21 cellular contexts compared by ENCODE assay signal in the genomic region with DNA sequence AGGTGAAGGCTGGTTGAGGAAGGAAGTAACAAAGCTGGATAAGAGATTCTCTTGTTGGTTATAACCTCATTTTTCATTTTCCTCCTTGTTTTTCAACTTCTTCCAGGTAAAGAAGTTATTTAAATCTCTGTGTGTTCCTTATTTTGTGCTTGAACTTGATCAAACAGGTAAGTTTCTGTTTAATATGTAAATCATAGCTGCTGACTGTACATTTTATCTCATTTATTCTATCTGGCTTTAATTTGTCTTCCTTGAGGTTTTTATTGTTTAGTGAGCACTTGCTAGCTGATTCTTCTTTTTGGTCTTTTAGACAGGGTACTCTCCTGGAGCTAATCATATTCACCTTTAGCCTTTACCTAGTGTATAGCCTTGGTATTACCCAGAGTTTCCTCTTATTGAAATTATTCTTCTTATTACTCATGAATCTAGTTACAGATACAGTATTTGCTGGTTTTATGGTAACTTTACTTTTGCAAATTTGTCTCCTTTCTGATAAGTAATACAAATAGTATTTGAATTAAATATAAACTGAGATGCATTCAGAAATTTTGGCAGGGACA. TPM values are rescaled to one million over a fixed set of nuclear protein-coding genes. Genes with fewer than 3 reads are reported as not detected.
DNase-seq lines count a peak whose midpoint lies in the region; ATAC-seq, FAIRE-seq and TF ChIP-seq lines count a peak whose summit lies in the region.
"Had no signal": no experiment of that assay in that cellular context is flagged by ENCODE, and none has a peak within 500 bp of the region (broad histone marks: within the 10 kb centered on the region; RNA-seq: fewer than 3 reads in every experiment).

No MANE protein-coding gene starts in this region.

- H3K27ac ChIP-seq in PC-3 (ENCODE audit: low read length) (peak overlapping the region; percentile 46), VCaP (peak overlapping the region; percentile 18), keratinocyte (ENCODE audit: control insufficient read depth, insufficient read depth, low read length) (no peak overlapping the region)
- H3K27ac ChIP-seq: BLaER1, C4-2B had no signal

- H4K20me1 ChIP-seq in PC-3 (ENCODE audit: low read length) (no peaks in the 10 kb centered on the region), keratinocyte (ENCODE audit: control insufficient read depth, extremely low read depth, insufficient read depth, low read length) (no peaks in the 10 kb centered on the region)
- H4K20me1 ChIP-seq: BLaER1 had no signal

- H3K4me2 ChIP-seq in PC-3 (ENCODE audit: low read length), result 0 out of 2 replicates have a peak overlapping the region, but pooled peaks have one; percentile 12
- no peak overlapping the region for H3K4me2 ChIP-seq in keratinocyte (ENCODE audit: control insufficient read depth, extremely low read depth, insufficient read depth, low read depth, low read length)
- H3K4me2 ChIP-seq: BLaER1, GM23338 had no signal

- H3K79me2 ChIP-seq in PC-3 (ENCODE audit: low read length) (no peaks in the 10 kb centered on the region), keratinocyte (ENCODE audit: control insufficient read depth, insufficient read depth, low read length) (no peaks in the 10 kb centered on the region)

- H3K4me1 ChIP-seq in PC-3 (ENCODE audit: insufficient read depth, low read length) (peaks cover 37% of the 10 kb centered on the region), keratinocyte (ENCODE audit: control insufficient read depth, extremely low read depth, insufficient read depth, low read length) (peaks cover 12% of the 10 kb centered on the region), BE2C (peaks cover 2% of the 10 kb centered on the region; the same call in 1 of the 2 replicates)
- H3K4me1 ChIP-seq: Caco-2, HAP-1 had no signal

- BruUV-seq in PC-3 (replicated peaks; lab: Mats Ljungman, UMichigan), result no TSS peak

- 0 out of 2 replicates have a peak overlapping the region, but pooled peaks have one; percentile 2 for H3K9ac ChIP-seq in PC-3 (ENCODE audit: low read length)
- no peak overlapping the region for H3K9ac ChIP-seq in keratinocyte (ENCODE audit: control insufficient read depth, extremely low read depth, insufficient read depth, low read length)
- H3K9ac ChIP-seq: BLaER1 had no signal

- FAIRE-seq in H54 (lab: Jason Lieb, UNC) (peak; percentile 23), keratinocyte (lab: Jason Lieb, UNC) (peak; percentile 5)
- FAIRE-seq: GM12878, GM19239 had no signal

- H3K36me3 ChIP-seq in PC-3 (ENCODE audit: low read depth, low read length) (no peaks in the 10 kb centered on the region), keratinocyte (ENCODE audit: control insufficient read depth in 2 of 2, extremely low read depth in 1 of 2, insufficient read depth in 2 of 2, low read length in 2 of 2) (no peaks in the 10 kb centered on the region), BE2C (no peaks in the 10 kb centered on the region)
- H3K36me3 ChIP-seq: BLaER1, HAP-1 had no signal

- H3K4me3 ChIP-seq in PC-3 (ENCODE audit: low read length) (no peak overlapping the region), keratinocyte (ENCODE audit: control insufficient read depth in 2 of 3, extremely low read depth in 1 of 3, insufficient read depth in 2 of 3, low read depth in 1 of 3, low read length in 3 of 3) (no peak overlapping the region), BE2C (ENCODE audit: low read depth, low read length) (no peak overlapping the region)
- H3K4me3 ChIP-seq: BLaER1, GM12878, GM23338, HAP-1 had no signal

- H2AFZ ChIP-seq in PC-3 (ENCODE audit: low read length), result no peak overlapping the region
- no peak overlapping the region for H2AFZ ChIP-seq in keratinocyte (ENCODE audit: control insufficient read depth, low read length)

- no peaks in the 10 kb centered on the region for H3K9me1 ChIP-seq in keratinocyte (ENCODE audit: control insufficient read depth, extremely low read depth, insufficient read depth, low read length)

- H3K9me2 ChIP-seq in PC-3 (replicated peaks; ENCODE audit: low read length), result no peaks in the 10 kb centered on the region

- no peak for TF ChIP-seq POLR2A in H54 (IDR thresholded peaks at IDR 0.05; ENCODE audit: low read depth, low read length)

- no peak for ATAC-seq in PC-3
- ATAC-seq: CD8-positive, alpha-beta T cell; GM12878; GM23338 had no signal

- dilution Hi-C loops in keratinocyte (cut with MboI; ENCODE audit: extremely low pct_ligation_motif_present, low sequenced_read_pairs), result no loop called here

- H3F3A ChIP-seq in PC-3 (ENCODE audit: low read length, unreplicated experiment), result peaks cover 5% of the 10 kb centered on the region

- H3K9me3 ChIP-seq in PC-3 (ENCODE audit: low read length) (no peaks in the 10 kb centered on the region), keratinocyte (ENCODE audit: control insufficient read depth, low read depth, low read length) (no peaks in the 10 kb centered on the region), BE2C (no peaks in the 10 kb centered on the region; the same call in 1 of the 2 replicates)
- H3K9me3 ChIP-seq: BLaER1, Caco-2, HAP-1 had no signal

- CTCF ChIA-PET in PC-3 (lab: Charles Lee), result interaction anchor here (0.7 kb wide), 1 partner anchor 38 kb away, joined by 3 read pairs; no protein-coding TSS in a partner anchor

- intact Hi-C loops in PC-3 (cut with micrococcal nuclease), result no loop called here

- DNase-seq in H54 (ENCODE audit: insufficient read length, low spot score) (no peak), PC-3 (no peak), keratinocyte (ENCODE audit: low read depth, low spot score) (no peak), BE2C (no peak), GM20000 (ENCODE audit: low spot score) (no peak), OCI-M1 (lab: John Stamatoyannopoulos, UW) (no peak)
- DNase-seq in activated CD4-positive, alpha-beta T cell treated with anti-CD3 and anti-CD28 coated beads for 48 hours, result no peak
- DNase-seq: 8988T; Caco-2; CD4-positive, CD25-positive, alpha-beta regulatory T cell; CD8-positive, alpha-beta T cell; DMS79; EL; GDM1 had no signal

- no peak for TF ChIP-seq CTCF in PC-3 (conservative IDR thresholded peaks at IDR 0.05; ENCODE audit: low read depth, low read length)
- no peak for TF ChIP-seq CTCF in VCaP (conservative IDR thresholded peaks at IDR 0.05)
- TF ChIP-seq CTCF in keratinocyte (optimal IDR thresholded peaks at IDR 0.05 in 1 of 3, IDR thresholded peaks at IDR 0.05 in 1 of 3, conservative IDR thresholded peaks at IDR 0.05 in 1 of 3; ENCODE audit: extremely low read depth in 1 of 3, insufficient read depth in 2 of 3, low read length in 3 of 3), result no peak
- no peak for TF ChIP-seq CTCF in BE2C (IDR thresholded peaks at IDR 0.05; ENCODE audit: low read depth, low read length)
- no peak for TF ChIP-seq CTCF in GM20000 (IDR thresholded peaks at IDR 0.05; ENCODE audit: extremely low read depth, missing control alignments)

- POLR2A ChIA-PET in PC-3 (lab: Charles Lee; ENCODE audit: unreplicated experiment), result no interaction called here

- H3K27me3 ChIP-seq in PC-3 (ENCODE audit: low read length) (no peaks in the 10 kb centered on the region), keratinocyte (ENCODE audit: control insufficient read depth, extremely low read depth, insufficient read depth, low read length) (no peaks in the 10 kb centered on the region), BE2C (no peaks in the 10 kb centered on the region)
- H3K27me3 ChIP-seq: BLaER1 had no signal

RNA-seq across cellular contexts. Expression of a gene that starts 42.4 kb away (rescaled TPM):
- 419 and 430 TPM in 2 replicates for total RNA-seq in PC-3 (2014; rRNA removed)
- 41.5 to 88.9 TPM (median 65.6 TPM) in 3 replicates for polyA plus RNA-seq in keratinocyte
- polyA plus RNA-seq in keratinocyte (2011; ENCODE audit: low read depth), result 51.8 TPM
- polyA plus RNA-seq in keratinocyte (2011; cell fraction: cytosol; rRNA removed), result 43.8 and 91.4 TPM in 2 replicates
- polyA plus RNA-seq in keratinocyte (2011; cell fraction: nucleus; rRNA removed), result 89.8 and 94.0 TPM in 2 replicates
- 45.9 and 67.9 TPM in 2 replicates for polyA plus RNA-seq in keratinocyte (2012; ENCODE audit: low replicate concordance)
- 93.1 to 182 TPM (median 118 TPM) in 3 replicates for polyA minus RNA-seq in keratinocyte
- 34.3 TPM for polyA minus RNA-seq in keratinocyte (2011; cell fraction: cytosol; rRNA and poly(A)+ RNA removed)
- polyA minus RNA-seq in keratinocyte (2011; cell fraction: nucleus; rRNA and poly(A)+ RNA removed), result 83.6 and 130 TPM in 2 replicates
- 83.6 TPM for polyA plus RNA-seq in BE2C (2012; ENCODE audit: insufficient read depth, insufficient read length, low read depth)

RNA-seq across cellular contexts. Expression of a gene that starts 45.5 kb away (rescaled TPM):
- total RNA-seq in PC-3 (2014; rRNA removed), result 9.8 and 12.0 TPM in 2 replicates
- 0.75 to 1.8 TPM (median 1.2 TPM) in 3 replicates for polyA plus RNA-seq in keratinocyte
- polyA plus RNA-seq in keratinocyte (2011; ENCODE audit: low read depth), result 2.0 TPM
- polyA plus RNA-seq in keratinocyte (2011; cell fraction: cytosol; rRNA removed), result 0.53 and 0.94 TPM in 2 replicates
- 1.8 and 3.5 TPM in 2 replicates for polyA plus RNA-seq in keratinocyte (2011; cell fraction: nucleus; rRNA removed)
- 0.63 and 1.3 TPM in 2 replicates for polyA plus RNA-seq in keratinocyte (2012; ENCODE audit: low replicate concordance)
- 0.96 to 8.4 TPM (median 1.5 TPM) in 3 replicates for polyA minus RNA-seq in keratinocyte
- not detected for polyA minus RNA-seq in keratinocyte (2011; cell fraction: cytosol; rRNA and poly(A)+ RNA removed)
- polyA minus RNA-seq in keratinocyte (2011; cell fraction: nucleus; rRNA and poly(A)+ RNA removed), result 5.7 and 11.3 TPM in 2 replicates
- 0.60 TPM for polyA plus RNA-seq in BE2C (2012; ENCODE audit: insufficient read depth, insufficient read length, low read depth)
